8 cellular contexts compared by ENCODE assay signal in the genomic region with DNA sequence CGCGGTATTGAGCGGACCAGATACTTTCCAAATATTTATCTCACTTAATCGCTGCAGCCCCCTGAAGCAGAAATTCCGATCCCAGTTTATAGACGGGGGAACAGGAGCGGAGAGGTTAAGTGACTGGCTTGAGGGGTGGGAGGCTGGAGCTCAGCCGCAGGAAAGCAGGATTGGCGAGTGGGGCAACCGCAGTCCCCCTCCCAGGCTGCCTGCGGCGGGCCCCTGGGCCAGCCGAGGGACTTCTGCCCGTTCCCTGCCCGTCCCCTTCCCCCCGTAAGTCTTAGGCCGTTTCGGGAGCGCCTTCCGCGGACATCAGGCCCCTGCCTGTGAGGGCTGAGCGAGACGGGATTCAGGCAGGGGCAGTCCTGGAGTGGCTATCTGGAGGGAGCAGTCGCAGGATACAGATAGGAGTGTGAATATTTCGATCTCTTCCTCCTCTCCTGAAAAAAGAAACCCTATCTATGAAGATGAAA. TPM values are rescaled to one million over a fixed set of nuclear protein-coding genes. Genes with fewer than 3 reads are reported as not detected.
DNase-seq lines count a peak whose midpoint lies in the region; ATAC-seq and TF ChIP-seq lines count a peak whose summit lies in the region.

No MANE protein-coding gene starts in this region.

- peaks cover 29% of the 10 kb centered on the region for H3K4me1 Mint-ChIP-seq in CD14-positive monocyte
- H3K4me1 Mint-ChIP-seq in WTC11 = peaks cover 23% of the 10 kb centered on the region

- H3K4me3 ChIP-seq in foreskin fibroblast (ENCODE audit: low read depth in 1 of 2, low read length in 2 of 2) (peak overlapping the region; percentile 76 to 83), osteoblast (ENCODE audit: insufficient read depth, low read length) (peak overlapping the region; percentile 76)

- no peak for DNase-seq in CD14-positive monocyte (ENCODE audit: low spot score)
- DNase-seq in HK-2 (ENCODE audit: unreplicated experiment) = peak; percentile 44
- peak; percentile 42 for DNase-seq in WTC11 (ENCODE audit: low spot score)
- DNase-seq in foreskin fibroblast = peak; percentile 10 to 55
- DNase-seq in osteoblast (ENCODE audit: insufficient read length, low spot score, missing footprints) = no peak
- DNase-seq in NCI-H2029 treated with DMSO at 0.1 percent for 48 hours (lab: John Stamatoyannopoulos, UW) = no peak

- ATAC-seq in WTC11 = peak; percentile 14
- ATAC-seq in HG02610 (IDR thresholded peaks at IDR 0.05; ENCODE audit: unreplicated experiment) = no peak
- ATAC-seq in HG03097 (IDR thresholded peaks at IDR 0.05; ENCODE audit: low FRiP score, unreplicated experiment) = no peak

- CTCF ChIA-PET in WTC11 (lab: Charles Lee) = interaction anchor here (0.7 to 2.8 kb wide), 25 partner anchors 8 to 576 kb away, joined by 3 to 36 read pairs (median 5); a partner anchor contains a TSS

- H3K36me3 ChIP-seq in osteoblast (ENCODE audit: insufficient read depth, low read length) = no peaks in the 10 kb centered on the region

- H3K9me3 Mint-ChIP-seq in CD14-positive monocyte = no peaks in the 10 kb centered on the region
- H3K9me3 Mint-ChIP-seq in WTC11 = no peaks in the 10 kb centered on the region

- H3K4me2 ChIP-seq in osteoblast (ENCODE audit: insufficient read depth, low read length) = peak overlapping the region; percentile 87

- H3K27ac Mint-ChIP-seq in CD14-positive monocyte = peak overlapping the region in 1 of 7 donors; percentile 30
- H3K27ac Mint-ChIP-seq in WTC11 = peak overlapping the region; percentile 36; the same call in 1 of the 2 replicates

- no peaks in the 10 kb centered on the region for H4K20me1 ChIP-seq in osteoblast (ENCODE audit: insufficient read depth, low read length)

- intact Hi-C loops in CD14-positive monocyte (cut with micrococcal nuclease) = loop anchor here in 1 of 2 donors (5.0 kb wide), 1 partner anchor 53 kb away; no protein-coding TSS in a partner anchor

- H3K4me1 ChIP-seq in osteoblast (ENCODE audit: insufficient read depth, low read length) = peaks cover 31% of the 10 kb centered on the region

- H3K27me3 Mint-ChIP-seq in CD14-positive monocyte (ENCODE audit: low read depth in 3 of 3) (peaks cover 40 to 48% (median 44%) of the 10 kb centered on the region in 3 donors), WTC11 (ENCODE audit: low read depth) (peaks cover 31% of the 10 kb centered on the region)

- no peak for TF ChIP-seq CTCF in CD14-positive monocyte (IDR thresholded peaks at IDR 0.05)
- no peak for TF ChIP-seq CTCF in WTC11 (IDR thresholded peaks at IDR 0.05)
- TF ChIP-seq CTCF in foreskin fibroblast (IDR thresholded peaks at IDR 0.05; ENCODE audit: low read depth, low read length) = no peak
- no peak for TF ChIP-seq CTCF in osteoblast (IDR thresholded peaks at IDR 0.05; ENCODE audit: extremely low read depth, low read depth, low read length)

- H3K4me3 Mint-ChIP-seq in CD14-positive monocyte (peak overlapping the region; percentile 90 to 98), WTC11 (peak overlapping the region; percentile 86)

- POLR2A ChIA-PET in WTC11 (lab: Charles Lee) = interaction anchor here (1.0 to 1.8 kb wide), 3 partner anchors 31 to 210 kb away, joined by 3 to 5 read pairs (median 5); a partner anchor contains a TSS

- H3K79me2 ChIP-seq in osteoblast (ENCODE audit: insufficient read depth, low read length) = peaks cover 23% of the 10 kb centered on the region

- H2AFZ ChIP-seq in osteoblast (ENCODE audit: low read length) = peak overlapping the region; percentile 91

- H3K36me3 Mint-ChIP-seq in CD14-positive monocyte (peaks cover 4 to 5% of the 10 kb centered on the region in 2 donors), WTC11 (no peaks in the 10 kb centered on the region)

- H3K27me3 ChIP-seq in osteoblast (ENCODE audit: insufficient read depth, low read length) = peaks cover 13% of the 10 kb centered on the region

- H3K9me3 ChIP-seq in osteoblast (ENCODE audit: low read depth, low read length) = no peaks in the 10 kb centered on the region

- peak overlapping the region; percentile 45 for H3K27ac ChIP-seq in osteoblast (ENCODE audit: low read depth, low read length)

TF ChIP-seq in WTC11, 78 proteins besides CTCF, POLR2A, EP300 and RAD21 (continues in another document):
- no peak for TF ChIP-seq ZNF317 (CRISPR knock-in tag; IDR thresholded peaks at IDR 0.05; ENCODE audit: borderline replicate concordance, low read depth)
- TF ChIP-seq, protein P1, sequence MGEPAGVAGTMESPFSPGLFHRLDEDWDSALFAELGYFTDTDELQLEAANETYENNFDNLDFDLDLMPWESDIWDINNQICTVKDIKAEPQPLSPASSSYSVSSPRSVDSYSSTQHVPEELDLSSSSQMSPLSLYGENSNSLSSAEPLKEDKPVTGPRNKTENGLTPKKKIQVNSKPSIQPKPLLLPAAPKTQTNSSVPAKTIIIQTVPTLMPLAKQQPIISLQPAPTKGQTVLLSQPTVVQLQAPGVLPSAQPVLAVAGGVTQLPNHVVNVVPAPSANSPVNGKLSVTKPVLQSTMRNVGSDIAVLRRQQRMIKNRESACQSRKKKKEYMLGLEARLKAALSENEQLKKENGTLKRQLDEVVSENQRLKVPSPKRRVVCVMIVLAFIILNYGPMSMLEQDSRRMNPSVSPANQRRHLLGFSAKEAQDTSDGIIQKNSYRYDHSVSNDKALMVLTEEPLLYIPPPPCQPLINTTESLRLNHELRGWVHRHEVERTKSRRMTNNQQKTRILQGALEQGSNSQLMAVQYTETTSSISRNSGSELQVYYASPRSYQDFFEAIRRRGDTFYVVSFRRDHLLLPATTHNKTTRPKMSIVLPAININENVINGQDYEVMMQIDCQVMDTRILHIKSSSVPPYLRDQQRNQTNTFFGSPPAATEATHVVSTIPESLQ (CRISPR knock-in tag; IDR thresholded peaks at IDR 0.05) = no peak
- TF ChIP-seq, protein P2, sequence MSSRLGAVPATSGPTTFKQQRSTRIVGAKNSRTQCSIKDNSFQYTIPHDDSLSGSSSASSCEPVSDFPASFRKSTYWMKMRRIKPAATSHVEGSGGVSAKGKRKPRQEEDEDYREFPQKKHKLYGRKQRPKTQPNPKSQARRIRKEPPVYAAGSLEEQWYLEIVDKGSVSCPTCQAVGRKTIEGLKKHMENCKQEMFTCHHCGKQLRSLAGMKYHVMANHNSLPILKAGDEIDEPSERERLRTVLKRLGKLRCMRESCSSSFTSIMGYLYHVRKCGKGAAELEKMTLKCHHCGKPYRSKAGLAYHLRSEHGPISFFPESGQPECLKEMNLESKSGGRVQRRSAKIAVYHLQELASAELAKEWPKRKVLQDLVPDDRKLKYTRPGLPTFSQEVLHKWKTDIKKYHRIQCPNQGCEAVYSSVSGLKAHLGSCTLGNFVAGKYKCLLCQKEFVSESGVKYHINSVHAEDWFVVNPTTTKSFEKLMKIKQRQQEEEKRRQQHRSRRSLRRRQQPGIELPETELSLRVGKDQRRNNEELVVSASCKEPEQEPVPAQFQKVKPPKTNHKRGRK (CRISPR knock-in tag; IDR thresholded peaks at IDR 0.05; ENCODE audit: borderline replicate concordance) = no peak
- no peak for TF ChIP-seq JUN (CRISPR knock-in tag; IDR thresholded peaks at IDR 0.05)
- TF ChIP-seq, protein P3, sequence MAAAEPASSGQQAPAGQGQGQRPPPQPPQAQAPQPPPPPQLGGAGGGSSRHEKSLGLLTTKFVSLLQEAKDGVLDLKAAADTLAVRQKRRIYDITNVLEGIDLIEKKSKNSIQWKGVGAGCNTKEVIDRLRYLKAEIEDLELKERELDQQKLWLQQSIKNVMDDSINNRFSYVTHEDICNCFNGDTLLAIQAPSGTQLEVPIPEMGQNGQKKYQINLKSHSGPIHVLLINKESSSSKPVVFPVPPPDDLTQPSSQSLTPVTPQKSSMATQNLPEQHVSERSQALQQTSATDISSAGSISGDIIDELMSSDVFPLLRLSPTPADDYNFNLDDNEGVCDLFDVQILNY (CRISPR knock-in tag; IDR thresholded peaks at IDR 0.05) = 0 out of 2 replicates have a peak, but pooled peaks have one; percentile 4
- TF ChIP-seq, protein P4, sequence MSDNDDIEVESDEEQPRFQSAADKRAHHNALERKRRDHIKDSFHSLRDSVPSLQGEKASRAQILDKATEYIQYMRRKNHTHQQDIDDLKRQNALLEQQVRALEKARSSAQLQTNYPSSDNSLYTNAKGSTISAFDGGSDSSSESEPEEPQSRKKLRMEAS (CRISPR knock-in tag; IDR thresholded peaks at IDR 0.05) = no peak
- TF ChIP-seq GTF2I (CRISPR knock-in tag; conservative IDR thresholded peaks at IDR 0.05) = no peak
- TF ChIP-seq, protein P5, sequence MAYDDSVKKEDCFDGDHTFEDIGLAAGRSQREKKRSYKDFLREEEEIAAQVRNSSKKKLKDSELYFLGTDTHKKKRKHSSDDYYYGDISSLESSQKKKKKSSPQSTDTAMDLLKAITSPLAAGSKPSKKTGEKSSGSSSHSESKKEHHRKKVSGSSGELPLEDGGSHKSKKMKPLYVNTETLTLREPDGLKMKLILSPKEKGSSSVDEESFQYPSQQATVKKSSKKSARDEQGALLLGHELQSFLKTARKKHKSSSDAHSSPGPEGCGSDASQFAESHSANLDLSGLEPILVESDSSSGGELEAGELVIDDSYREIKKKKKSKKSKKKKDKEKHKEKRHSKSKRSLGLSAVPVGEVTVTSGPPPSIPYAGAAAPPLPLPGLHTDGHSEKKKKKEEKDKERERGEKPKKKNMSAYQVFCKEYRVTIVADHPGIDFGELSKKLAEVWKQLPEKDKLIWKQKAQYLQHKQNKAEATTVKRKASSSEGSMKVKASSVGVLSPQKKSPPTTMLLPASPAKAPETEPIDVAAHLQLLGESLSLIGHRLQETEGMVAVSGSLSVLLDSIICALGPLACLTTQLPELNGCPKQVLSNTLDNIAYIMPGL (CRISPR knock-in tag; IDR thresholded peaks at IDR 0.05) = 0 out of 2 replicates have a peak, but pooled peaks have one; percentile 55
- no peak for TF ChIP-seq EMX1 (CRISPR knock-in tag; IDR thresholded peaks at IDR 0.05)
- TF ChIP-seq TEAD4 (CRISPR knock-in tag; IDR thresholded peaks at IDR 0.05) = no peak
- TF ChIP-seq NFYB (CRISPR knock-in tag; conservative IDR thresholded peaks at IDR 0.05; ENCODE audit: low read depth) = no peak
- TF ChIP-seq ELF4 (CRISPR knock-in tag; IDR thresholded peaks at IDR 0.05; ENCODE audit: low read depth) = no peak
- TF ChIP-seq, protein P6, sequence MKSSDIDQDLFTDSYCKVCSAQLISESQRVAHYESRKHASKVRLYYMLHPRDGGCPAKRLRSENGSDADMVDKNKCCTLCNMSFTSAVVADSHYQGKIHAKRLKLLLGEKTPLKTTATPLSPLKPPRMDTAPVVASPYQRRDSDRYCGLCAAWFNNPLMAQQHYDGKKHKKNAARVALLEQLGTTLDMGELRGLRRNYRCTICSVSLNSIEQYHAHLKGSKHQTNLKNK (CRISPR knock-in tag; IDR thresholded peaks at IDR 0.05) = no peak

RNA-seq across cellular contexts. Expression of a gene that starts 0.7 kb away (rescaled TPM):
- polyA plus RNA-seq in CD14-positive monocyte = under 1 TPM in 1 of 2 donors, not detected in 1; 0.11 TPM
- total RNA-seq in WTC11 (2021) (6.5 to 7.7 TPM (median 7.6 TPM) in 3 replicates), osteoblast (8.3 and 19.7 TPM in 2 replicates)

Comparison
In these comparisons a context has a peak if more than half of its experiments do, and no peak if none do; other contexts are left out.
1. DNase-seq: peak in HK-2 (single experiment), WTC11 (single experiment) and foreskin fibroblast (2 of 2); none in CD14-positive monocyte (single experiment), osteoblast (single experiment) and NCI-H2029 treated with DMSO at 0.1 percent for 48 hours (single experiment).